1 cellular context compared by ENCODE assay signal in genomic region chr9:14888272-14888671, GRCh38.
TF ChIP-seq lines count a peak whose summit lies in the region.

No MANE protein-coding gene starts in this region.

TF ChIP-seq in HepG2, 621 proteins besides CTCF, POLR2A, EP300 and RAD21 (continued from another document):
- 0 out of 2 replicates have a peak, but pooled peaks have one; percentile 17 for TF ChIP-seq ARID3A (IDR thresholded peaks at IDR 0.05; ENCODE audit: low read depth, low read length)
- TF ChIP-seq ZC3H13 (CRISPR knock-in tag; IDR thresholded peaks at IDR 0.05) = no peak
- no peak for TF ChIP-seq TRIM24 (CRISPR knock-in tag; IDR thresholded peaks at IDR 0.05)
- TF ChIP-seq RFXANK (CRISPR knock-in tag; IDR thresholded peaks at IDR 0.05) = no peak
- TF ChIP-seq PAXIP1 (CRISPR knock-in tag; conservative IDR thresholded peaks at IDR 0.05) = no peak
- peak; percentile 85; the same call in 1 of the 2 replicates for TF ChIP-seq KAT2B (IDR thresholded peaks at IDR 0.05; ENCODE audit: borderline replicate concordance, low read depth, low read length)
- TF ChIP-seq ZBTB7B (CRISPR knock-in tag; IDR thresholded peaks at IDR 0.05) = no peak
- TF ChIP-seq ELF3 (CRISPR knock-in tag; IDR thresholded peaks at IDR 0.05) = 0 out of 2 replicates have a peak, but pooled peaks have one; percentile 35
- 0 out of 2 replicates have a peak, but pooled peaks have one; percentile 40 for TF ChIP-seq HNF1A (IDR thresholded peaks at IDR 0.05; ENCODE audit: low read depth)
- TF ChIP-seq HNF1A (CRISPR knock-in tag; IDR thresholded peaks at IDR 0.05; ENCODE audit: borderline replicate concordance) = no peak
- no peak for TF ChIP-seq FOXC1 (CRISPR knock-in tag; IDR thresholded peaks at IDR 0.05; ENCODE audit: borderline replicate concordance)
- TF ChIP-seq ZNF234 (CRISPR knock-in tag; conservative IDR thresholded peaks at IDR 0.05) = no peak
- TF ChIP-seq ZNF775 (CRISPR knock-in tag; IDR thresholded peaks at IDR 0.05; ENCODE audit: borderline replicate concordance) = no peak
- no peak for TF ChIP-seq HNF4A (CRISPR knock-in tag; IDR thresholded peaks at IDR 0.05)
- no peak for TF ChIP-seq ZBTB37 (CRISPR knock-in tag; IDR thresholded peaks at IDR 0.05)
- TF ChIP-seq ARID5B (CRISPR knock-in tag; IDR thresholded peaks at IDR 0.05) = no peak
- no peak for TF ChIP-seq TBP (CRISPR knock-in tag; IDR thresholded peaks at IDR 0.05)
- TF ChIP-seq ZNF761 (CRISPR knock-in tag; conservative IDR thresholded peaks at IDR 0.05) = no peak
- TF ChIP-seq THAP9 (CRISPR knock-in tag; IDR thresholded peaks at IDR 0.05; ENCODE audit: borderline replicate concordance) = no peak
